In genomic region chr6:137661601-137662000, GRCh38 we compare ENCODE assay signal across 8 cellular contexts.
DNase-seq lines count a peak whose midpoint lies in the region; ATAC-seq and TF ChIP-seq lines count a peak whose summit lies in the region.

No MANE protein-coding gene starts in this region.

- H3K9me3 ChIP-seq in SJCRH30 (replicated peaks) (no peaks in the 10 kb centered on the region), body of pancreas (no peaks in the 10 kb centered on the region)

- intact Hi-C loops in body of pancreas (cut with DNase I): no loop called here

- H3K9me3 Mint-ChIP-seq in naive B cell: peaks cover 0 to 13% (median 6%) of the 10 kb centered on the region in 7 donors

- DNase-seq in NCI-H748 (lab: John Stamatoyannopoulos, UW; ENCODE audit: unreplicated experiment): peak; percentile 32
- DNase-seq in NCI-H748 treated with DMSO at 0.1 percent for 48 hours (lab: John Stamatoyannopoulos, UW): no peak
- peak; percentile 37 to 65 for DNase-seq in SJCRH30
- DNase-seq in body of pancreas: peak in 3 of 4 donors; percentile 26 to 37 (median 32)
- DNase-seq in naive B cell: no peak
- no peak for DNase-seq in mucosa of gallbladder (ENCODE audit: low spot score)

- peaks cover 19% of the 10 kb centered on the region for H3K4me1 ChIP-seq in SJCRH30
- peaks cover 50% of the 10 kb centered on the region for H3K4me1 ChIP-seq in body of pancreas

- H3K27ac Mint-ChIP-seq in naive B cell: peak overlapping the region in 1 of 6 donors; percentile 40

- H3K27me3 ChIP-seq in SJCRH30 (no peaks in the 10 kb centered on the region), body of pancreas (no peaks in the 10 kb centered on the region)

- WGBS in body of pancreas, 2 donors: 70 to 79% methylated on average over 5 of the region's 5 CpGs

- H3K4me3 Mint-ChIP-seq in naive B cell: no peak overlapping the region

- peaks cover 0 to 14% of the 10 kb centered on the region in 2 donors for H3K36me3 Mint-ChIP-seq in naive B cell

- H3K27me3 Mint-ChIP-seq in naive B cell: peaks cover 0 to 18% (median 15%) of the 10 kb centered on the region in 3 donors

- H3K4me3 ChIP-seq in SJCRH30 (no peak overlapping the region), body of pancreas (no peak overlapping the region)

- no peaks in the 10 kb centered on the region for H3K4me1 Mint-ChIP-seq in naive B cell

- H3K27ac ChIP-seq in SJCRH30 (no peak overlapping the region), body of pancreas (peak overlapping the region in 2 of 4 donors; percentile 62 to 78)

- ATAC-seq in body of pancreas (no peak), naive B cell (ENCODE audit: low read depth in 2 of 2) (peak; percentile 32 to 66), HG03025 (IDR thresholded peaks at IDR 0.05; ENCODE audit: low FRiP score, unreplicated experiment) (no peak), GM19035 (IDR thresholded peaks at IDR 0.05; ENCODE audit: unreplicated experiment) (no peak)

- TF ChIP-seq CTCF in body of pancreas (IDR thresholded peaks at IDR 0.05): peak in 6 of 7 experiments; percentile 10 to 41 (median 30)

- no peaks in the 10 kb centered on the region; the same call in 1 of the 2 replicates for H3K36me3 ChIP-seq in SJCRH30
- no peaks in the 10 kb centered on the region for H3K36me3 ChIP-seq in body of pancreas (replicated peaks in 1 of 2; ENCODE audit: insufficient read depth in 1 of 2, low read depth in 2 of 2)

- TF ChIP-seq POLR2A in body of pancreas (IDR thresholded peaks at IDR 0.05): no peak

Comparison
In these comparisons a context has a peak if more than half of its experiments do, and no peak if none do; other contexts are left out.
1. DNase-seq: peak in NCI-H748 (single experiment), SJCRH30 (2 of 2) and body of pancreas (3 of 4); none in NCI-H748 treated with DMSO at 0.1 percent for 48 hours (single experiment), naive B cell (single experiment) and mucosa of gallbladder (single experiment).
2. ATAC-seq: peak in naive B cell (2 of 2); none in body of pancreas (single experiment), HG03025 (single experiment) and GM19035 (single experiment).